In genomic region chr16:10373556-10373955, GRCh38 we compare ENCODE assay signal across 29 cellular contexts.
"Had no signal": no experiment of that assay in that cellular context is flagged by ENCODE, and none has a peak within 500 bp of the region (broad histone marks: within the 10 kb centered on the region; RNA-seq: fewer than 3 reads in every experiment).

No MANE protein-coding gene starts in this region.

- H3K27me3 Mint-ChIP-seq: stimulated activated memory B cell treated with anti-CD40 and anti-IgM and Interleukin-4, amounts not matched to agents 10 μg/mL and 1 μg/mL and 100 μg/mL, for 72 hours; stimulated activated naive B cell treated with anti-CD40 and anti-IgM and Interleukin-4, amounts not matched to agents 10 μg/mL and 1 μg/mL and 100 μg/mL, for 72 hours; stimulated activated naive CD8-positive, alpha-beta T cell treated with anti-CD3 and anti-CD28 coated beads, Interleukin-15, amount 100 ng/mL, for 72 hours; stimulated activated naive CD8-positive, alpha-beta T cell treated with anti-CD3 and anti-CD28 coated beads, Interleukin-15, Interleukin-2, amounts not matched to agents 100 ng/mL and 50 ng/mL, for 24 hours; type B pancreatic cell had no signal

- H3K27me3 ChIP-seq: stomach, suprapubic skin, testis, thyroid gland, tibial artery, tibial nerve, transverse colon, upper lobe of left lung, upper lobe of right lung, uterus, vagina had no signal

- H3K9me3 Mint-ChIP-seq: stimulated activated effector memory CD8-positive, alpha-beta T cell treated with anti-CD3 and anti-CD28 coated beads, Interleukin-12 subunit alpha, Interleukin-12 subunit beta, amount 100 ng/mL, for 72 hours had no signal

- H3K4me1 Mint-ChIP-seq: stimulated activated effector memory CD8-positive, alpha-beta T cell treated with anti-CD3 and anti-CD28 coated beads, Interleukin-12 subunit alpha, Interleukin-12 subunit beta, amount 100 ng/mL, for 72 hours; stimulated activated memory B cell treated with anti-CD40 and anti-IgM and Interleukin-4, amounts not matched to agents 10 μg/mL and 1 μg/mL and 100 μg/mL, for 72 hours; stimulated activated naive CD8-positive, alpha-beta T cell treated with anti-CD3 and anti-CD28 coated beads, Interleukin-15, amount 100 ng/mL, for 72 hours had no signal

- DNase-seq: stimulated activated CD4-positive, alpha-beta T cell treated with anti-CD3 and anti-CD28 coated beads, Interleukin-2, amount 100 ng/mL, for 48 hours; stimulated activated CD4-positive, alpha-beta T cell treated with anti-CD3 and anti-CD28 coated beads, Interleukin-4, amount 100 ng/mL, for 1 hour; stimulated activated CD4-positive, alpha-beta T cell treated with anti-CD3 and anti-CD28 coated beads, Interleukin-4, amount 100 ng/mL, for 24 hours; stimulated activated CD4-positive, alpha-beta T cell treated with anti-CD3 and anti-CD28 coated beads, Interleukin-4, amount 100 ng/mL, for 4 hours; stimulated activated CD8-positive, alpha-beta memory T cell treated with anti-CD3 and anti-CD28 coated beads, Interleukin-4, amount 100 ng/mL, for 48 hours; stimulated activated naive B cell treated with anti-CD40 and anti-IgM and Interleukin-4, amounts not matched to agents 10 μg/mL and 1 μg/mL and 100 μg/mL, for 72 hours; stimulated activated naive CD4-positive, alpha-beta T cell; stimulated activated naive CD4-positive, alpha-beta T cell treated with Interleukin-2 at 50 U/mL for 16 hours; stimulated activated naive CD8-positive, alpha-beta T cell treated with anti-CD3 and anti-CD28 coated beads, Interleukin-15, amount 100 ng/mL, for 72 hours; stimulated activated naive CD8-positive, alpha-beta T cell treated with anti-CD3 and anti-CD28 coated beads, Interleukin-15, Interleukin-2, amounts not matched to agents 100 U/mL and 50 U/mL, for 24 hours; stomach; substantia nigra; testis; thyroid gland; tibial artery; transverse colon; trophoblast cell; upper lobe of left lung; upper lobe of right lung; uterus had no signal

- H3K4me1 ChIP-seq: stomach, suprapubic skin, testis, thyroid gland, tibial artery, tibial nerve, transverse colon, upper lobe of left lung, upper lobe of right lung, uterus, vagina had no signal

- H3K9me3 ChIP-seq: suprapubic skin, testis, thoracic aorta, thyroid gland, upper lobe of right lung, uterus, vagina had no signal

- H3K36me3 ChIP-seq: stomach, suprapubic skin, thoracic aorta, thyroid gland, tibial artery, tibial nerve, transverse colon, upper lobe of left lung, upper lobe of right lung, uterus, vagina had no signal

- H3K4me3 Mint-ChIP-seq: stimulated activated effector memory CD8-positive, alpha-beta T cell treated with anti-CD3 and anti-CD28 coated beads, Interleukin-12 subunit alpha, Interleukin-12 subunit beta, amount 100 ng/mL, for 72 hours; stimulated activated memory B cell treated with anti-CD40 and anti-IgM and Interleukin-4, amounts not matched to agents 10 μg/mL and 1 μg/mL and 100 μg/mL, for 72 hours; stimulated activated naive B cell treated with anti-CD40 and anti-IgM and Interleukin-4, amounts not matched to agents 10 μg/mL and 1 μg/mL and 100 μg/mL, for 72 hours; stimulated activated naive CD8-positive, alpha-beta T cell treated with anti-CD3 and anti-CD28 coated beads, Interleukin-15, amount 100 ng/mL, for 72 hours; stimulated activated naive CD8-positive, alpha-beta T cell treated with anti-CD3 and anti-CD28 coated beads, Interleukin-15, Interleukin-2, amounts not matched to agents 100 ng/mL and 50 ng/mL, for 24 hours; type B pancreatic cell had no signal

- H3K27ac Mint-ChIP-seq: stimulated activated effector memory CD8-positive, alpha-beta T cell treated with anti-CD3 and anti-CD28 coated beads, Interleukin-12 subunit alpha, Interleukin-12 subunit beta, amount 100 ng/mL, for 72 hours; stimulated activated memory B cell treated with anti-CD40 and anti-IgM and Interleukin-4, amounts not matched to agents 10 μg/mL and 1 μg/mL and 100 μg/mL, for 72 hours; stimulated activated naive B cell treated with anti-CD40 and anti-IgM and Interleukin-4, amounts not matched to agents 10 μg/mL and 1 μg/mL and 100 μg/mL, for 72 hours; stimulated activated naive CD8-positive, alpha-beta T cell treated with anti-CD3 and anti-CD28 coated beads, Interleukin-15, Interleukin-2, amounts not matched to agents 100 ng/mL and 50 ng/mL, for 24 hours; type B pancreatic cell had no signal

- FAIRE-seq: urothelium cell line had no signal

- H3K4me3 ChIP-seq: stomach, suprapubic skin, testis, thoracic aorta, thyroid gland, tibial artery, tibial nerve, transverse colon, upper lobe of left lung, upper lobe of right lung, uterus, vagina had no signal

- H3K27ac ChIP-seq: stomach, suprapubic skin, testis, thoracic aorta, thyroid gland, tibial artery, tibial nerve, transverse colon, upper lobe of left lung, upper lobe of right lung, uterus, vagina had no signal

- H3K36me3 Mint-ChIP-seq: stimulated activated effector memory CD8-positive, alpha-beta T cell treated with anti-CD3 and anti-CD28 coated beads, Interleukin-12 subunit alpha, Interleukin-12 subunit beta, amount 100 ng/mL, for 72 hours; type B pancreatic cell had no signal

- ATAC-seq: stimulated activated effector memory CD8-positive, alpha-beta T cell treated with anti-CD3 and anti-CD28 coated beads, Interleukin-12 subunit alpha, Interleukin-12 subunit beta, amount 100 ng/mL, for 72 hours; stimulated activated memory B cell treated with anti-CD40 and anti-IgM and Interleukin-4, amounts not matched to agents 10 μg/mL and 1 μg/mL and 100 μg/mL, for 72 hours; stimulated activated naive B cell treated with anti-CD40 and anti-IgM and Interleukin-4, amounts not matched to agents 10 μg/mL and 1 μg/mL and 100 μg/mL, for 72 hours; stimulated activated naive CD8-positive, alpha-beta T cell treated with anti-CD3 and anti-CD28 coated beads, Interleukin-15, amount 100 ng/mL, for 72 hours; stimulated activated naive CD8-positive, alpha-beta T cell treated with anti-CD3 and anti-CD28 coated beads, Interleukin-15, Interleukin-2, amounts not matched to agents 100 U/mL and 50 U/mL, for 24 hours; upper lobe of right lung had no signal
